9 cellular contexts compared by ENCODE assay signal in genomic region chr2:227415538-227416424, GRCh38. TPM values are rescaled to one million over a fixed set of nuclear protein-coding genes. Genes with fewer than 3 reads are reported as not detected.
DNase-seq lines count a peak whose midpoint lies in the region; ATAC-seq and TF ChIP-seq lines count a peak whose summit lies in the region.
"Had no signal": no experiment of that assay in that cellular context is flagged by ENCODE, and none has a peak within 500 bp of the region (broad histone marks: within the 10 kb centered on the region; RNA-seq: fewer than 3 reads in every experiment).

No MANE protein-coding gene starts in this region.

- in situ Hi-C loops in SK-MEL-5 (cut with HindIII; ENCODE audit: low pct_unique_long_range_greater_than_20kb, low sequenced_read_pairs), result no loop called here

- H3K4me1 Mint-ChIP-seq in Caco-2 (ENCODE audit: low read depth, unreplicated experiment), result no peaks in the 10 kb centered on the region

- H3K79me2 ChIP-seq in fibroblast of lung (ENCODE audit: control insufficient read depth, insufficient read depth, low read length), result no peaks in the 10 kb centered on the region

- no peaks in the 10 kb centered on the region for H3K9me3 ChIP-seq in fibroblast of lung (ENCODE audit: control insufficient read depth, insufficient read depth, low read depth, low read length)
- H3K9me3 ChIP-seq in skeletal muscle satellite cell (replicated peaks; ENCODE audit: low read length), result no peaks in the 10 kb centered on the region
- H3K9me3 ChIP-seq in Caco-2, result no peaks in the 10 kb centered on the region

- H3K4me3 ChIP-seq in fibroblast of lung (replicated peaks in 1 of 4; ENCODE audit: control extremely low read depth in 1 of 4, insufficient read depth in 1 of 4, low read depth in 3 of 4, low read length in 4 of 4), result no peak overlapping the region
- no peak overlapping the region for H3K4me3 ChIP-seq in skeletal muscle satellite cell (ENCODE audit: low read length)
- no peak overlapping the region for H3K4me3 ChIP-seq in Caco-2 (ENCODE audit: low read depth, low read length)

- intact Hi-C loops in Caco-2 (cut with micrococcal nuclease; ENCODE audit: unreplicated experiment), result no loop called here

- H2AFZ ChIP-seq in fibroblast of lung (ENCODE audit: low read length), result peak overlapping the region; percentile 7

- H3K27me3 ChIP-seq in fibroblast of lung (ENCODE audit: control insufficient read depth, insufficient read depth, low read length) (no peaks in the 10 kb centered on the region), skeletal muscle satellite cell (ENCODE audit: control insufficient read depth, insufficient read depth, low read length) (no peaks in the 10 kb centered on the region), Caco-2 (replicated peaks; ENCODE audit: control insufficient read depth, insufficient read depth, low read length) (no peaks in the 10 kb centered on the region)

- DNase-seq in GF-D8 (lab: John Stamatoyannopoulos, UW) (peak; percentile 69), SK-MEL-5 (ENCODE audit: low read depth, low spot score) (peak; percentile 93), fibroblast of lung (ENCODE audit: low read depth in 2 of 2) (peak; percentile 78 to 85), Caco-2 (no peak)

- H3K4me2 ChIP-seq in fibroblast of lung (ENCODE audit: extremely low read depth, insufficient read depth, low read length) (no peak overlapping the region), skeletal muscle satellite cell (ENCODE audit: low read length) (peak overlapping the region; percentile 32)

- H3K9ac ChIP-seq in fibroblast of lung (ENCODE audit: insufficient read depth, low read length) (no peak overlapping the region), skeletal muscle satellite cell (ENCODE audit: low read depth, low read length) (peak overlapping the region; percentile 62)

- no peak overlapping the region for H3K27ac ChIP-seq in fibroblast of lung (ENCODE audit: insufficient read depth, low read length)

- no TSS peak for BruUV-seq in Caco-2 (replicated peaks; lab: Mats Ljungman, UMichigan)

- ATAC-seq in HG02798 (IDR thresholded peaks at IDR 0.05; ENCODE audit: poor library complexity, unreplicated experiment), result peak; percentile 30
- no peak for ATAC-seq in HG03521 (IDR thresholded peaks at IDR 0.05; ENCODE audit: unreplicated experiment)
- no peak for ATAC-seq in GM21526 (IDR thresholded peaks at IDR 0.05; ENCODE audit: low FRiP score, unreplicated experiment)

- H3K36me3 Mint-ChIP-seq in Caco-2 (ENCODE audit: insufficient read depth, unreplicated experiment), result peaks cover 10% of the 10 kb centered on the region

- POLR2A ChIA-PET in Caco-2 (lab: Charles Lee), result no interaction called here

- TF ChIP-seq CTCF in fibroblast of lung (conservative IDR thresholded peaks at IDR 0.05 in 1 of 2, IDR thresholded peaks at IDR 0.05 in 1 of 2; ENCODE audit: low read depth in 1 of 2, low read length in 2 of 2) (no peak), Caco-2 (IDR thresholded peaks at IDR 0.05; ENCODE audit: insufficient read depth in 1 of 2, low read depth in 1 of 2, low read length in 1 of 2, severe bottlenecking in 1 of 2, unreplicated experiment in 1 of 2) (no peak)

- H3K36me3 ChIP-seq in fibroblast of lung (ENCODE audit: control insufficient read depth, insufficient read depth, low read length) (no peaks in the 10 kb centered on the region), skeletal muscle satellite cell (ENCODE audit: insufficient read depth, low read length) (no peaks in the 10 kb centered on the region), Caco-2 (ENCODE audit: control insufficient read depth, insufficient read depth, low read length) (no peaks in the 10 kb centered on the region)

- H3K27me3 Mint-ChIP-seq in Caco-2 (ENCODE audit: insufficient read depth, unreplicated experiment), result no peaks in the 10 kb centered on the region

- H4K20me1 ChIP-seq in fibroblast of lung (ENCODE audit: control insufficient read depth, extremely low read depth, insufficient read depth, low read length), result no peaks in the 10 kb centered on the region

- H3K27ac Mint-ChIP-seq in Caco-2 (ENCODE audit: unreplicated experiment), result no peak overlapping the region

- H3K4me1 ChIP-seq in fibroblast of lung (ENCODE audit: control insufficient read depth, extremely low read depth, insufficient read depth, low read length) (peaks cover 2% of the 10 kb centered on the region), skeletal muscle satellite cell (ENCODE audit: control insufficient read depth, insufficient read depth, low read length) (peaks cover 43% of the 10 kb centered on the region), Caco-2 (no peaks in the 10 kb centered on the region)

- H3K9me3 Mint-ChIP-seq in Caco-2 (ENCODE audit: unreplicated experiment), result no peaks in the 10 kb centered on the region

- no peak overlapping the region for H3K4me3 Mint-ChIP-seq in Caco-2 (ENCODE audit: unreplicated experiment)

- CTCF ChIA-PET in Caco-2 (lab: Charles Lee), result no interaction called here

RNA-seq across cellular contexts. Expression of gene SCYGR1, which starts 28.0 kb away (rescaled TPM):
- not detected in 2 replicates for total RNA-seq in SK-MEL-5 (2014; rRNA removed; shearing (Covaris generic))
- not detected in 2 replicates for polyA plus RNA-seq in SK-MEL-5 (2015; cell fraction: cytosol; rRNA removed)
- polyA plus RNA-seq in SK-MEL-5 (2015; cell fraction: nucleus; rRNA removed), result not detected in 2 replicates
- not detected in 2 replicates for total RNA-seq in fibroblast of lung
- polyA plus RNA-seq in fibroblast of lung, result not detected in 2 replicates
- not detected in 2 replicates for polyA plus RNA-seq in fibroblast of lung (2012)
- polyA minus RNA-seq in fibroblast of lung (ENCODE audit: low replicate concordance), result not detected in 2 replicates
- total RNA-seq in skeletal muscle satellite cell (2012; rRNA removed), result not detected in 2 replicates
- total RNA-seq in Caco-2 (2022), result not detected in 2 replicates
- total RNA-seq: mononuclear cell had no signal

RNA-seq across cellular contexts. Expression of gene TM4SF20, which starts 36.7 kb away (rescaled TPM):
- not detected in 2 replicates for total RNA-seq in SK-MEL-5 (2014; rRNA removed; shearing (Covaris generic))
- polyA plus RNA-seq in SK-MEL-5 (2015; cell fraction: cytosol; rRNA removed), result not detected in 2 replicates
- polyA plus RNA-seq in SK-MEL-5 (2015; cell fraction: nucleus; rRNA removed), result not detected in 2 replicates
- total RNA-seq in fibroblast of lung (not detected in 2 replicates), Caco-2 (2022) (0.20 and 0.28 TPM in 2 replicates)
- 1.3 TPM in 1 of 2 replicates, not detected in the other for polyA plus RNA-seq in fibroblast of lung
- polyA plus RNA-seq in fibroblast of lung (2012), result 1.1 TPM in 1 of 2 replicates, not detected in the other
- polyA minus RNA-seq in fibroblast of lung (ENCODE audit: low replicate concordance), result not detected in 2 replicates
- total RNA-seq in skeletal muscle satellite cell (2012; rRNA removed), result not detected in 2 replicates
- total RNA-seq: mononuclear cell had no signal

RNA-seq across cellular contexts. Expression of gene AGFG1, which starts 56.2 kb away (rescaled TPM):
- 113 and 134 TPM in 2 replicates for total RNA-seq in SK-MEL-5 (2014; rRNA removed; shearing (Covaris generic))
- polyA plus RNA-seq in SK-MEL-5 (2015; cell fraction: cytosol; rRNA removed), result 80.8 and 94.8 TPM in 2 replicates
- 65.6 and 82.8 TPM in 2 replicates for polyA plus RNA-seq in SK-MEL-5 (2015; cell fraction: nucleus; rRNA removed)
- 31.1 and 40.0 TPM in 2 replicates for total RNA-seq in fibroblast of lung
- 113 and 128 TPM in 2 replicates for polyA plus RNA-seq in fibroblast of lung
- polyA plus RNA-seq in fibroblast of lung (2012), result 50.6 and 56.6 TPM in 2 replicates
- polyA minus RNA-seq in fibroblast of lung (ENCODE audit: low replicate concordance), result 167 and 206 TPM in 2 replicates
- 58.8 and 82.3 TPM in 2 replicates for total RNA-seq in skeletal muscle satellite cell (2012; rRNA removed)
- total RNA-seq in Caco-2 (2022), result 73.1 and 73.2 TPM in 2 replicates

Comparison
In these comparisons a context has a peak if more than half of its experiments do, and no peak if none do; other contexts are left out.
1. DNase-seq: peak in GF-D8 (single experiment), SK-MEL-5 (single experiment) and fibroblast of lung (2 of 2); none in Caco-2 (0 of 2).